20 cellular contexts compared by ENCODE assay signal in genomic region chr1:224274970-224275626, GRCh38.
"Had no signal": no experiment of that assay in that cellular context is flagged by ENCODE, and none has a peak within 500 bp of the region (broad histone marks: within the 10 kb centered on the region; RNA-seq: fewer than 3 reads in every experiment).

No MANE protein-coding gene starts in this region.

- H3K9me3 Mint-ChIP-seq: activated naive CD4-positive, alpha-beta T cell treated with anti-CD3 and anti-CD28 coated beads, Interleukin-2, amount 50 U/mL, for 72 hours; stimulated activated naive B cell treated with anti-CD40 and anti-IgM and Interleukin-4, amounts not matched to agents 10 μg/mL and 1 μg/mL and 100 μg/mL, for 72 hours had no signal

- H3K27ac Mint-ChIP-seq: activated naive CD4-positive, alpha-beta T cell treated with anti-CD3 and anti-CD28 coated beads, Interleukin-2, amount 50 U/mL, for 72 hours; stimulated activated naive B cell treated with anti-CD40 and anti-IgM and Interleukin-4, amounts not matched to agents 10 μg/mL and 1 μg/mL and 100 μg/mL, for 72 hours had no signal

- H3K4me3 Mint-ChIP-seq: stimulated activated naive B cell treated with anti-CD40 and anti-IgM and Interleukin-4, amounts not matched to agents 10 μg/mL and 1 μg/mL and 100 μg/mL, for 72 hours had no signal

- H3K36me3 ChIP-seq: prostate gland had no signal

- ATAC-seq: activated CD4-positive, CD25-positive, alpha-beta regulatory T cell treated with anti-CD3 and anti-CD28 coated beads, Interleukin-2, amount 50 U/mL, for 24 hours; activated naive CD4-positive, alpha-beta T cell treated with anti-CD3 and anti-CD28 coated beads, Interleukin-2, amount 50 U/mL, for 72 hours; right cardiac atrium; stimulated activated naive B cell treated with anti-CD40 and anti-IgM and Interleukin-4, amounts not matched to agents 10 μg/mL and 1 μg/mL and 100 μg/mL, for 72 hours had no signal

- H3K27ac ChIP-seq: coronary artery, left ventricle myocardium inferior, prostate gland, skin epidermis had no signal

- H3K4me3 ChIP-seq: coronary artery, left ventricle myocardium inferior, prostate gland, skin epidermis had no signal

- H3K27me3 Mint-ChIP-seq: stimulated activated naive B cell treated with anti-CD40 and anti-IgM and Interleukin-4, amounts not matched to agents 10 μg/mL and 1 μg/mL and 100 μg/mL, for 72 hours had no signal

- H3K4me1 ChIP-seq: left ventricle myocardium inferior, prostate gland had no signal

- DNase-seq: activated CD4-positive, alpha-beta T cell treated with anti-CD3 and anti-CD28 coated beads, Interleukin-2, amount 50 U/mL, for 1 hour; activated effector memory CD4-positive, alpha-beta T cell treated with anti-CD3 and anti-CD28 coated beads, Interleukin-2, amount 50 U/mL, for 16 hours; activated T-cell treated with anti-CD3 and anti-CD28 coated beads for 4 hours; caudate nucleus; foreskin fibroblast; hippocampal formation; kidney; left ventricle myocardium inferior; mesenchymal stem cell; right cardiac atrium; stimulated activated CD4-positive, alpha-beta T cell treated with anti-CD3 and anti-CD28 coated beads, Interleukin-15, amount 100 ng/mL, for 24 hours; stimulated activated CD4-positive, alpha-beta T cell treated with anti-CD3 and anti-CD28 coated beads, Interleukin-4, amount 100 ng/mL, for 1 hour; stimulated activated naive B cell treated with anti-CD40 and anti-IgM and Interleukin-4, amounts not matched to agents 10 μg/mL and 1 μg/mL and 100 μg/mL, for 72 hours; substantia nigra; trophoblast cell had no signal

- H3K9me3 ChIP-seq: left ventricle myocardium inferior, prostate gland had no signal

- H3K4me1 Mint-ChIP-seq: stimulated activated naive B cell treated with anti-CD40 and anti-IgM and Interleukin-4, amounts not matched to agents 10 μg/mL and 1 μg/mL and 100 μg/mL, for 72 hours had no signal
